ENCODE assay signal across 16 cellular contexts in the genomic region with DNA sequence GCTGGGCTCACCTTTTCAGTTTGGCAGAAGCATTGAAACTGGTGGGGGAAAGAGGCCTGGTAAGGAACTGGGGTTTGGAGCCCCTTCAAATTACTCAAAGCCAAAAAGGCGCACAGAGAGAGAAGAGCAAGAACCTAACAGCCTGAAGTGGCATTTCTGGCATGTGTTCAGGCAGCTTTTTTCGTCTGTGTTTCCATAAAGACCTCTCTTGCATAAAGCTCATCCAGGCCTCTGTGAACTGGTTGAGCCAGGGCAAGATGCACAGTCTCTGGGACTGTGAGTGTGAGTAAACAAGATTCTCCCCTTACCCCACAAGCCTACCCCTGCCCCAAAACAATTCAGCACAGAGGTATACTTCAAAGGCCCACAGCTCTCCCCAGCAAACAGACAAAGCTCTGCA.
DNase-seq lines count a peak whose midpoint lies in the region; ATAC-seq and TF ChIP-seq lines count a peak whose summit lies in the region.
"Had no signal": no experiment of that assay in that cellular context is flagged by ENCODE, and none has a peak within 500 bp of the region (broad histone marks: within the 10 kb centered on the region; RNA-seq: fewer than 3 reads in every experiment).

No MANE protein-coding gene starts in this region.

- no TSS peak for BruUV-seq in Caco-2 (replicated peaks; lab: Mats Ljungman, UMichigan)

- peak overlapping the region; percentile 95 for H3K27ac Mint-ChIP-seq in Caco-2 (ENCODE audit: unreplicated experiment)
- H3K27ac Mint-ChIP-seq in progenitor cell of endocrine pancreas = peak overlapping the region; percentile 96
- no peak overlapping the region for H3K27ac Mint-ChIP-seq in activated naive CD8-positive, alpha-beta T cell treated with anti-CD3 and anti-CD28 coated beads, Interleukin-2, amount 50 U/mL, for 24 hours
- H3K27ac Mint-ChIP-seq: IgD-negative memory B cell had no signal

- intact Hi-C loops in Caco-2 (cut with micrococcal nuclease; ENCODE audit: unreplicated experiment) (loop anchor here (5.0 kb wide), 1 partner anchor 190 kb away; no protein-coding TSS in a partner anchor), body of pancreas (cut with DNase I) (no loop called here)

- DNase-seq in Caco-2 (peak in 1 of 2 experiments; percentile 7), body of pancreas (no peak), left lobe of liver (ENCODE audit: low spot score) (no peak), progenitor cell of endocrine pancreas (ENCODE audit: low spot score, unreplicated experiment) (no peak), NCI-H2081 treated with DMSO at 0.1 percent for 48 hours (lab: John Stamatoyannopoulos, UW) (no peak)
- DNase-seq in activated naive CD8-positive, alpha-beta T cell treated with anti-CD3 and anti-CD28 coated beads, Interleukin-2, amount 50 U/mL, for 24 hours = no peak
- DNase-seq: Kasumi-1, MM.1S, NCI-H1092 treated with DMSO at 0.1 percent for 48 hours, NCI-H748 treated with DMSO at 0.1 percent for 48 hours, SHP77 treated with DMSO at 0.1 percent for 48 hours had no signal

- no peaks in the 10 kb centered on the region for H3K27me3 ChIP-seq in Caco-2 (replicated peaks; ENCODE audit: control insufficient read depth, insufficient read depth, low read length)
- no peaks in the 10 kb centered on the region for H3K27me3 ChIP-seq in body of pancreas

- H3K27ac ChIP-seq in body of pancreas = peak overlapping the region in 3 of 4 donors; percentile 18 to 91 (median 88)
- H3K27ac ChIP-seq: C4-2B had no signal

- H3K9me3 Mint-ChIP-seq in Caco-2 (ENCODE audit: unreplicated experiment) = no peaks in the 10 kb centered on the region
- peaks cover 2% of the 10 kb centered on the region for H3K9me3 Mint-ChIP-seq in progenitor cell of endocrine pancreas (ENCODE audit: low read depth)
- H3K9me3 Mint-ChIP-seq in activated naive CD8-positive, alpha-beta T cell treated with anti-CD3 and anti-CD28 coated beads, Interleukin-2, amount 50 U/mL, for 24 hours = no peaks in the 10 kb centered on the region
- H3K9me3 Mint-ChIP-seq: IgD-negative memory B cell had no signal

- no peak overlapping the region for H3K4me3 Mint-ChIP-seq in Caco-2 (ENCODE audit: unreplicated experiment)
- H3K4me3 Mint-ChIP-seq in progenitor cell of endocrine pancreas (ENCODE audit: low read depth) = no peak overlapping the region
- no peak overlapping the region for H3K4me3 Mint-ChIP-seq in activated naive CD8-positive, alpha-beta T cell treated with anti-CD3 and anti-CD28 coated beads, Interleukin-2, amount 50 U/mL, for 24 hours
- H3K4me3 Mint-ChIP-seq: IgD-negative memory B cell had no signal

- H3K4me1 ChIP-seq in Caco-2 (peaks cover 52% of the 10 kb centered on the region), body of pancreas (peaks cover 71% of the 10 kb centered on the region)
- H3K4me1 ChIP-seq: HAP-1 had no signal

- peaks cover 12% of the 10 kb centered on the region for H3K36me3 Mint-ChIP-seq in Caco-2 (ENCODE audit: insufficient read depth, unreplicated experiment)
- H3K36me3 Mint-ChIP-seq in progenitor cell of endocrine pancreas (ENCODE audit: insufficient read depth) = no peaks in the 10 kb centered on the region
- H3K36me3 Mint-ChIP-seq in activated naive CD8-positive, alpha-beta T cell treated with anti-CD3 and anti-CD28 coated beads, Interleukin-2, amount 50 U/mL, for 24 hours (ENCODE audit: low read depth) = no peaks in the 10 kb centered on the region
- H3K36me3 Mint-ChIP-seq: IgD-negative memory B cell had no signal

- CTCF ChIA-PET in Caco-2 (lab: Charles Lee) = interaction anchor here (1.5 kb wide), 1 partner anchor 188 kb away, joined by 3 read pairs; no protein-coding TSS in a partner anchor

- H3K4me1 Mint-ChIP-seq in Caco-2 (ENCODE audit: low read depth, unreplicated experiment) = peaks cover 24% of the 10 kb centered on the region
- H3K4me1 Mint-ChIP-seq in progenitor cell of endocrine pancreas (ENCODE audit: low read depth) = peaks cover 51% of the 10 kb centered on the region
- peaks cover 5% of the 10 kb centered on the region for H3K4me1 Mint-ChIP-seq in activated naive CD8-positive, alpha-beta T cell treated with anti-CD3 and anti-CD28 coated beads, Interleukin-2, amount 50 U/mL, for 24 hours

- TF ChIP-seq POLR2A in body of pancreas (IDR thresholded peaks at IDR 0.05) = no peak

- WGBS in body of pancreas, 2 donors = 36 to 55% methylated on average over 2 of the region's 2 CpGs

- no peak overlapping the region for H3K4me3 ChIP-seq in Caco-2 (ENCODE audit: low read depth, low read length)
- no peak overlapping the region for H3K4me3 ChIP-seq in body of pancreas
- H3K4me3 ChIP-seq: HAP-1 had no signal

- POLR2A ChIA-PET in Caco-2 (lab: Charles Lee) = no interaction called here

- H3K27me3 Mint-ChIP-seq in Caco-2 (ENCODE audit: insufficient read depth, unreplicated experiment) = no peaks in the 10 kb centered on the region
- no peaks in the 10 kb centered on the region for H3K27me3 Mint-ChIP-seq in progenitor cell of endocrine pancreas
- H3K27me3 Mint-ChIP-seq in activated naive CD8-positive, alpha-beta T cell treated with anti-CD3 and anti-CD28 coated beads, Interleukin-2, amount 50 U/mL, for 24 hours = peaks cover 6% of the 10 kb centered on the region

- ATAC-seq in body of pancreas (no peak), left lobe of liver (peak; percentile 4), GM18909 (IDR thresholded peaks at IDR 0.05; ENCODE audit: poor library complexity, unreplicated experiment) (no peak)
- no peak for ATAC-seq in activated naive CD8-positive, alpha-beta T cell treated with anti-CD3 and anti-CD28 coated beads, Interleukin-2, amount 50 U/mL, for 24 hours
- ATAC-seq: SK-N-SH treated with all-trans-retinoic acid at 6 μM for 48 hours had no signal

- no peak for TF ChIP-seq CTCF in Caco-2 (IDR thresholded peaks at IDR 0.05; ENCODE audit: insufficient read depth in 1 of 2, low read depth in 1 of 2, low read length in 1 of 2, severe bottlenecking in 1 of 2, unreplicated experiment in 1 of 2)
- TF ChIP-seq CTCF in body of pancreas (IDR thresholded peaks at IDR 0.05) = no peak
- TF ChIP-seq CTCF in progenitor cell of endocrine pancreas (IDR thresholded peaks at IDR 0.05; ENCODE audit: unreplicated experiment) = no peak

- H3K36me3 ChIP-seq in Caco-2 (ENCODE audit: control insufficient read depth, insufficient read depth, low read length) = no peaks in the 10 kb centered on the region
- no peaks in the 10 kb centered on the region for H3K36me3 ChIP-seq in body of pancreas (replicated peaks in 1 of 2; ENCODE audit: insufficient read depth in 1 of 2, low read depth in 2 of 2)
- H3K36me3 ChIP-seq: HAP-1 had no signal

- H3K9me3 ChIP-seq in Caco-2 (no peaks in the 10 kb centered on the region), body of pancreas (no peaks in the 10 kb centered on the region)
- H3K9me3 ChIP-seq: HAP-1 had no signal
